In the genomic region with DNA sequence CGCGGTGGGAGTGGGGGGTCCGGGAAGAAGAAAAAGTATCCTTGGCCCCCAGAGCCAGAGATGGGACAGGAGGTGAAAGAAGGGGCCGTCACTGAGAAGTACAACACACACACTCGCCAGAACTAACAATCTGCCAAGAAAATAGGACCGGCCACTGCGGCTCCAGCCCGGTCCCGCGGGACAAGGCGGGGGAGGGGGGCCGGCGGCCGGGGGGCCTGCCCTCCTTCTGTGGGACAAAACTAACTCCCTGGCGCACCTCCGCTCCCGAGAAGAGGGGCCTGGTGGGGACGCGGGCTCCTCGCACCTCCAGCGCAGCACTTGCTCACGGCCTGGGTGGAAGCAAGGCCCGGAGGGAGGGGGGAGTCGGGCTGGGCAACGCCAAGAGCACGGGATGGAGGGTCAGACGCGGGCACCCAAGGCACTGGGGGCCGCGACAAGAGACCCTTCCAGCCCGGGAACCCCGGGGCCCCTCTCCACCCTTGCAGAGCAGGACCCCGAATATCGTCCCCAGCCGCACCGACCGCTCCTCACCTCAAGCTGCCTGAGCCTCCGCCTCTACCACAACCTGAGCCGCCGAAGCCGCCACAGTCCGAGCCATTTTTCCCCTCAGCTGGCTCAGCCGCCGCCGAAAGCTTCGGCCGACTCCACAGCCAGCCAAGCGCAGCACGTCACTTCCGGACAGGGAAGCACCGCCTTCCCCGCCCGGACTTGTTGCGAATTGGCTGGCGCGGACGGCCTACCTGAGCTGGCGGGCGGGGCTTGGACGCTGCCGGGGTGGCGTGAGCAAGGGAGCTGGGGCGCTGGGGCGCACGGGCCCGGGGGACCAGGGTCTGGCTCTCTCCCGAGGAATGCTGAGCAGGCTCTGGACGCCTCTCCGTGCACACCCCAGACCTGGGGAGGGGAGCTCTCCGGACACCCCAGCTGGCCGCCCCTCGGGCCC, we compare ENCODE assay signal across 1 cellular context.
TF ChIP-seq lines count a peak whose summit lies in the region.

A gene with protein sequence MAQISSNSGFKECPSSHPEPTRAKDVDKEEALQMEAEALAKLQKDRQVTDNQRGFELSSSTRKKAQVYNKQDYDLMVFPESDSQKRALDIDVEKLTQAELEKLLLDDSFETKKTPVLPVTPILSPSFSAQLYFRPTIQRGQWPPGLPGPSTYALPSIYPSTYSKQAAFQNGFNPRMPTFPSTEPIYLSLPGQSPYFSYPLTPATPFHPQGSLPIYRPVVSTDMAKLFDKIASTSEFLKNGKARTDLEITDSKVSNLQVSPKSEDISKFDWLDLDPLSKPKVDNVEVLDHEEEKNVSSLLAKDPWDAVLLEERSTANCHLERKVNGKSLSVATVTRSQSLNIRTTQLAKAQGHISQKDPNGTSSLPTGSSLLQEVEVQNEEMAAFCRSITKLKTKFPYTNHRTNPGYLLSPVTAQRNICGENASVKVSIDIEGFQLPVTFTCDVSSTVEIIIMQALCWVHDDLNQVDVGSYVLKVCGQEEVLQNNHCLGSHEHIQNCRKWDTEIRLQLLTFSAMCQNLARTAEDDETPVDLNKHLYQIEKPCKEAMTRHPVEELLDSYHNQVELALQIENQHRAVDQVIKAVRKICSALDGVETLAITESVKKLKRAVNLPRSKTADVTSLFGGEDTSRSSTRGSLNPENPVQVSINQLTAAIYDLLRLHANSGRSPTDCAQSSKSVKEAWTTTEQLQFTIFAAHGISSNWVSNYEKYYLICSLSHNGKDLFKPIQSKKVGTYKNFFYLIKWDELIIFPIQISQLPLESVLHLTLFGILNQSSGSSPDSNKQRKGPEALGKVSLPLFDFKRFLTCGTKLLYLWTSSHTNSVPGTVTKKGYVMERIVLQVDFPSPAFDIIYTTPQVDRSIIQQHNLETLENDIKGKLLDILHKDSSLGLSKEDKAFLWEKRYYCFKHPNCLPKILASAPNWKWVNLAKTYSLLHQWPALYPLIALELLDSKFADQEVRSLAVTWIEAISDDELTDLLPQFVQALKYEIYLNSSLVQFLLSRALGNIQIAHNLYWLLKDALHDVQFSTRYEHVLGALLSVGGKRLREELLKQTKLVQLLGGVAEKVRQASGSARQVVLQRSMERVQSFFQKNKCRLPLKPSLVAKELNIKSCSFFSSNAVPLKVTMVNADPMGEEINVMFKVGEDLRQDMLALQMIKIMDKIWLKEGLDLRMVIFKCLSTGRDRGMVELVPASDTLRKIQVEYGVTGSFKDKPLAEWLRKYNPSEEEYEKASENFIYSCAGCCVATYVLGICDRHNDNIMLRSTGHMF (N-terminal part only) (minus strand): TSS at position 670 of the 940 bp plus-strand sequence. CDS start 38,245 bp downstream, outside the sequence.

TF ChIP-seq in HepG2, 621 proteins besides CTCF, POLR2A, EP300 and RAD21 (continued from another document and continues in another):
- TF ChIP-seq, protein P1, sequence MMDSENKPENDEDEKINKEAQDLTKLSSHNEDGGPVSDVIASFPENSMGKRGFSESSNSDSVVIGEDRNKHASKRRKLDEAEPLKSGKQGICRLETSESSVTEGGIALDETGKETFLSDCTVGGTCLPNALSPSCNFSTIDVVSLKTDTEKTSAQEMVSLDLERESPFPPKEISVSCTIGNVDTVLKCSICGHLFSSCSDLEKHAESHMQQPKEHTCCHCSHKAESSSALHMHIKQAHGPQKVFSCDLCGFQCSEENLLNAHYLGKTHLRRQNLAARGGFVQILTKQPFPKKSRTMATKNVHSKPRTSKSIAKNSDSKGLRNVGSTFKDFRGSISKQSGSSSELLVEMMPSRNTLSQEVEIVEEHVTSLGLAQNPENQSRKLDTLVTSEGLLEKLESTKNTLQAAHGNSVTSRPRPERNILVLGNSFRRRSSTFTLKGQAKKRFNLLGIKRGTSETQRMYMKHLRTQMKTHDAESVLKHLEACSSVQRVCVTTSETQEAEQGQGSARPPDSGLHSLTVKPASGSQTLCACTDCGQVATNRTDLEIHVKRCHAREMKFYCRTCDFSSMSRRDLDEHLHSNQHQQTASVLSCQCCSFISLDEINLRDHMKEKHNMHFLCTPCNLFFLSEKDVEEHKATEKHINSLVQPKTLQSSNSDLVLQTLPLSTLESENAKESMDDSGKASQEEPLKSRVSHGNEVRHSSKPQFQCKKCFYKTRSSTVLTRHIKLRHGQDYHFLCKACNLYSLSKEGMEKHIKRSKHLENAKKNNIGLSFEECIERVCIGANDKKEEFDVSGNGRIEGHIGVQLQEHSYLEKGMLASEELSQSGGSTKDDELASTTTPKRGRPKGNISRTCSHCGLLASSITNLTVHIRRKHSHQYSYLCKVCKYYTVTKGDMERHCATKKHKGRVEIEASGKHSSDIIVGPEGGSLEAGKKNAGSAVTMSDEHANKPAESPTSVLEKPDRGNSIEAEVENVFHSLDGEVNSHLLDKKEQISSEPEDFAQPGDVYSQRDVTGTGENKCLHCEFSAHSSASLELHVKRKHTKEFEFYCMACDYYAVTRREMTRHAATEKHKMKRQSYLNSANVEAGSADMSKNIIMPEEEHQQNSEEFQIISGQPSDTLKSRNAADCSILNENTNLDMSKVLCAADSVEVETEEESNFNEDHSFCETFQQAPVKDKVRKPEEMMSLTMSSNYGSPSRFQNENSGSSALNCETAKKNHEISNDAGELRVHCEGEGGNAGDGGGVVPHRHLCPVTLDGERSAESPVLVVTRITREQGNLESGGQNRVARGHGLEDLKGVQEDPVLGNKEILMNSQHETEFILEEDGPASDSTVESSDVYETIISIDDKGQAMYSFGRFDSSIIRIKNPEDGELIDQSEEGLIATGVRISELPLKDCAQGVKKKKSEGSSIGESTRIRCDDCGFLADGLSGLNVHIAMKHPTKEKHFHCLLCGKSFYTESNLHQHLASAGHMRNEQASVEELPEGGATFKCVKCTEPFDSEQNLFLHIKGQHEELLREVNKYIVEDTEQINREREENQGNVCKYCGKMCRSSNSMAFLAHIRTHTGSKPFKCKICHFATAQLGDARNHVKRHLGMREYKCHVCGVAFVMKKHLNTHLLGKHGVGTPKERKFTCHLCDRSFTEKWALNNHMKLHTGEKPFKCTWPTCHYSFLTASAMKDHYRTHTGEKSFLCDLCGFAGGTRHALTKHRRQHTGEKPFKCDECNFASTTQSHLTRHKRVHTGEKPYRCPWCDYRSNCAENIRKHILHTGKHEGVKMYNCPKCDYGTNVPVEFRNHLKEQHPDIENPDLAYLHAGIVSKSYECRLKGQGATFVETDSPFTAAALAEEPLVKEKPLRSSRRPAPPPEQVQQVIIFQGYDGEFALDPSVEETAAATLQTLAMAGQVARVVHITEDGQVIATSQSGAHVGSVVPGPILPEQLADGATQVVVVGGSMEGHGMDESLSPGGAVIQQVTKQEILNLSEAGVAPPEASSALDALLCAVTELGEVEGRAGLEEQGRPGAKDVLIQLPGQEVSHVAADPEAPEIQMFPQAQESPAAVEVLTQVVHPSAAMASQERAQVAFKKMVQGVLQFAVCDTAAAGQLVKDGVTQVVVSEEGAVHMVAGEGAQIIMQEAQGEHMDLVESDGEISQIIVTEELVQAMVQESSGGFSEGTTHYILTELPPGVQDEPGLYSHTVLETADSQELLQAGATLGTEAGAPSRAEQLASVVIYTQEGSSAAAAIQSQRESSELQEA (CRISPR knock-in tag; IDR thresholded peaks at IDR 0.05; ENCODE audit: not compliant biosample characterization) = no peak
- no peak for TF ChIP-seq GTF2F1 (IDR thresholded peaks at IDR 0.05; ENCODE audit: low read length)
- TF ChIP-seq, protein P2, sequence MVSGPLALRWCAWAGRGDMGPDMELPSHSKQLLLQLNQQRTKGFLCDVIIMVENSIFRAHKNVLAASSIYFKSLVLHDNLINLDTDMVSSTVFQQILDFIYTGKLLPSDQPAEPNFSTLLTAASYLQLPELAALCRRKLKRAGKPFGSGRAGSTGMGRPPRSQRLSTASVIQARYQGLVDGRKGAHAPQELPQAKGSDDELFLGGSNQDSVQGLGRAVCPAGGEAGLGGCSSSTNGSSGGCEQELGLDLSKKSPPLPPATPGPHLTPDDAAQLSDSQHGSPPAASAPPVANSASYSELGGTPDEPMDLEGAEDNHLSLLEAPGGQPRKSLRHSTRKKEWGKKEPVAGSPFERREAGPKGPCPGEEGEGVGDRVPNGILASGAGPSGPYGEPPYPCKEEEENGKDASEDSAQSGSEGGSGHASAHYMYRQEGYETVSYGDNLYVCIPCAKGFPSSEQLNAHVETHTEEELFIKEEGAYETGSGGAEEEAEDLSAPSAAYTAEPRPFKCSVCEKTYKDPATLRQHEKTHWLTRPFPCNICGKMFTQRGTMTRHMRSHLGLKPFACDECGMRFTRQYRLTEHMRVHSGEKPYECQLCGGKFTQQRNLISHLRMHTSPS (CRISPR knock-in tag; IDR thresholded peaks at IDR 0.05; ENCODE audit: low read depth) = peak; percentile 23; the same call in 1 of the 2 replicates
- TF ChIP-seq LCORL (IDR thresholded peaks at IDR 0.05) = no peak
- peak; percentile 89 for TF ChIP-seq LCORL (CRISPR knock-in tag; IDR thresholded peaks at IDR 0.05)
- TF ChIP-seq ZNF143 (CRISPR knock-in tag; IDR thresholded peaks at IDR 0.05) = no peak
- no peak for TF ChIP-seq ZMYM3 (CRISPR knock-in tag; IDR thresholded peaks at IDR 0.05)
- TF ChIP-seq ZC3H4 (CRISPR knock-in tag; IDR thresholded peaks at IDR 0.05; ENCODE audit: borderline replicate concordance) = no peak
- TF ChIP-seq, protein P3, sequence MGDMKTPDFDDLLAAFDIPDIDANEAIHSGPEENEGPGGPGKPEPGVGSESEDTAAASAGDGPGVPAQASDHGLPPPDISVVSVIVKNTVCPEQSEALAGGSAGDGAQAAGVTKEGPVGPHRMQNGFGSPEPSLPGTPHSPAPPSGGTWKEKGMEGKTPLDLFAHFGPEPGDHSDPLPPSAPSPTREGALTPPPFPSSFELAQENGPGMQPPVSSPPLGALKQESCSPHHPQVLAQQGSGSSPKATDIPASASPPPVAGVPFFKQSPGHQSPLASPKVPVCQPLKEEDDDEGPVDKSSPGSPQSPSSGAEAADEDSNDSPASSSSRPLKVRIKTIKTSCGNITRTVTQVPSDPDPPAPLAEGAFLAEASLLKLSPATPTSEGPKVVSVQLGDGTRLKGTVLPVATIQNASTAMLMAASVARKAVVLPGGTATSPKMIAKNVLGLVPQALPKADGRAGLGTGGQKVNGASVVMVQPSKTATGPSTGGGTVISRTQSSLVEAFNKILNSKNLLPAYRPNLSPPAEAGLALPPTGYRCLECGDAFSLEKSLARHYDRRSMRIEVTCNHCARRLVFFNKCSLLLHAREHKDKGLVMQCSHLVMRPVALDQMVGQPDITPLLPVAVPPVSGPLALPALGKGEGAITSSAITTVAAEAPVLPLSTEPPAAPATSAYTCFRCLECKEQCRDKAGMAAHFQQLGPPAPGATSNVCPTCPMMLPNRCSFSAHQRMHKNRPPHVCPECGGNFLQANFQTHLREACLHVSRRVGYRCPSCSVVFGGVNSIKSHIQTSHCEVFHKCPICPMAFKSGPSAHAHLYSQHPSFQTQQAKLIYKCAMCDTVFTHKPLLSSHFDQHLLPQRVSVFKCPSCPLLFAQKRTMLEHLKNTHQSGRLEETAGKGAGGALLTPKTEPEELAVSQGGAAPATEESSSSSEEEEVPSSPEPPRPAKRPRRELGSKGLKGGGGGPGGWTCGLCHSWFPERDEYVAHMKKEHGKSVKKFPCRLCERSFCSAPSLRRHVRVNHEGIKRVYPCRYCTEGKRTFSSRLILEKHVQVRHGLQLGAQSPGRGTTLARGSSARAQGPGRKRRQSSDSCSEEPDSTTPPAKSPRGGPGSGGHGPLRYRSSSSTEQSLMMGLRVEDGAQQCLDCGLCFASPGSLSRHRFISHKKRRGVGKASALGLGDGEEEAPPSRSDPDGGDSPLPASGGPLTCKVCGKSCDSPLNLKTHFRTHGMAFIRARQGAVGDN (CRISPR knock-in tag; IDR thresholded peaks at IDR 0.05) = peak; percentile 93
- peak; percentile 30; the same call in 1 of the 2 replicates for TF ChIP-seq ZBTB7A (CRISPR knock-in tag; IDR thresholded peaks at IDR 0.05)
- peak; percentile 85; the same call in 1 of the 2 replicates for TF ChIP-seq CENPT (CRISPR knock-in tag; IDR thresholded peaks at IDR 0.05; ENCODE audit: low read depth)
- TF ChIP-seq CBX1 (IDR thresholded peaks at IDR 0.05; ENCODE audit: low read depth) = no peak
- TF ChIP-seq, protein P4, sequence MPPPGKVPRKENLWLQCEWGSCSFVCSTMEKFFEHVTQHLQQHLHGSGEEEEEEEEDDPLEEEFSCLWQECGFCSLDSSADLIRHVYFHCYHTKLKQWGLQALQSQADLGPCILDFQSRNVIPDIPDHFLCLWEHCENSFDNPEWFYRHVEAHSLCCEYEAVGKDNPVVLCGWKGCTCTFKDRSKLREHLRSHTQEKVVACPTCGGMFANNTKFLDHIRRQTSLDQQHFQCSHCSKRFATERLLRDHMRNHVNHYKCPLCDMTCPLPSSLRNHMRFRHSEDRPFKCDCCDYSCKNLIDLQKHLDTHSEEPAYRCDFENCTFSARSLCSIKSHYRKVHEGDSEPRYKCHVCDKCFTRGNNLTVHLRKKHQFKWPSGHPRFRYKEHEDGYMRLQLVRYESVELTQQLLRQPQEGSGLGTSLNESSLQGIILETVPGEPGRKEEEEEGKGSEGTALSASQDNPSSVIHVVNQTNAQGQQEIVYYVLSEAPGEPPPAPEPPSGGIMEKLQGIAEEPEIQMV (CRISPR knock-in tag; IDR thresholded peaks at IDR 0.05; ENCODE audit: low read depth) = no peak
- TF ChIP-seq, protein P5, sequence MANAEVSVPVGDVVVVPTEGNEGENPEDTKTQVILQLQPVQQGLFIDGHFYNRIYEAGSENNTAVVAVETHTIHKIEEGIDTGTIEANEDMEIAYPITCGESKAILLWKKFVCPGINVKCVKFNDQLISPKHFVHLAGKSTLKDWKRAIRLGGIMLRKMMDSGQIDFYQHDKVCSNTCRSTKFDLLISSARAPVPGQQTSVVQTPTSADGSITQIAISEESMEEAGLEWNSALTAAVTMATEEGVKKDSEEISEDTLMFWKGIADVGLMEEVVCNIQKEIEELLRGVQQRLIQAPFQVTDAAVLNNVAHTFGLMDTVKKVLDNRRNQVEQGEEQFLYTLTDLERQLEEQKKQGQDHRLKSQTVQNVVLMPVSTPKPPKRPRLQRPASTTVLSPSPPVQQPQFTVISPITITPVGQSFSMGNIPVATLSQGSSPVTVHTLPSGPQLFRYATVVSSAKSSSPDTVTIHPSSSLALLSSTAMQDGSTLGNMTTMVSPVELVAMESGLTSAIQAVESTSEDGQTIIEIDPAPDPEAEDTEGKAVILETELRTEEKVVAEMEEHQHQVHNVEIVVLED (CRISPR knock-in tag; IDR thresholded peaks at IDR 0.05; ENCODE audit: borderline replicate concordance) = peak; percentile 71; the same call in 1 of the 2 replicates
- TF ChIP-seq ATF7-NPFF (CRISPR knock-in tag; IDR thresholded peaks at IDR 0.05; ENCODE audit: low read depth) = peak; percentile 81; the same call in 1 of the 2 replicates
- TF ChIP-seq ZNF879 (CRISPR knock-in tag; IDR thresholded peaks at IDR 0.05) = peak; percentile 65; the same call in 1 of the 2 replicates
- TF ChIP-seq ZNF839 (CRISPR knock-in tag; IDR thresholded peaks at IDR 0.05; ENCODE audit: borderline replicate concordance) = no peak
- TF ChIP-seq ZNF788 (CRISPR knock-in tag; IDR thresholded peaks at IDR 0.05; ENCODE audit: borderline replicate concordance) = peak; percentile 52; the same call in 1 of the 2 replicates
- TF ChIP-seq ZNF543 (CRISPR knock-in tag; IDR thresholded peaks at IDR 0.05) = no peak; the same call in 1 of the 2 replicates
- TF ChIP-seq ZNF775 (CRISPR knock-in tag; IDR thresholded peaks at IDR 0.05; ENCODE audit: borderline replicate concordance) = no peak
- TF ChIP-seq FOXJ3 (CRISPR knock-in tag; IDR thresholded peaks at IDR 0.05; ENCODE audit: borderline replicate concordance) = no peak
- TF ChIP-seq HIVEP1 (CRISPR knock-in tag; IDR thresholded peaks at IDR 0.05) = peak; percentile 46
- no peak for TF ChIP-seq REXO4 (CRISPR knock-in tag; IDR thresholded peaks at IDR 0.05; ENCODE audit: borderline replicate concordance)
- TF ChIP-seq ARNT (IDR thresholded peaks at IDR 0.05) = no peak
